ENCODE assay signal across 8 cellular contexts in genomic region chr20:32333181-32333987, GRCh38. TPM values are rescaled to one million over a fixed set of nuclear protein-coding genes. Genes with fewer than 3 reads are reported as not detected.
DNase-seq lines count a peak whose midpoint lies in the region; ATAC-seq, FAIRE-seq and TF ChIP-seq lines count a peak whose summit lies in the region.

No MANE protein-coding gene starts in this region.

- TF ChIP-seq RAD21 in A549 (conservative IDR thresholded peaks at IDR 0.05 in 1 of 2, IDR thresholded peaks at IDR 0.05 in 1 of 2): no peak

- no peak for TF ChIP-seq POLR2A in A549 (IDR thresholded peaks at IDR 0.05; ENCODE audit: low read length)
- TF ChIP-seq POLR2A in prostate gland (IDR thresholded peaks at IDR 0.05): no peak

- H3K27me3 ChIP-seq in prostate gland (replicated peaks; ENCODE audit: insufficient read depth): no peaks in the 10 kb centered on the region

- H3K4me2 ChIP-seq in A549: peak overlapping the region; percentile 6; the same call in 1 of the 3 replicates

- H3K4me3 ChIP-seq in A549 (no peak overlapping the region), prostate gland (no peak overlapping the region)

- ATAC-seq in A549: no peak
- ATAC-seq in GM19351 (IDR thresholded peaks at IDR 0.05; ENCODE audit: unreplicated experiment): peak; percentile 52
- peak; percentile 58 for ATAC-seq in HG03442 (IDR thresholded peaks at IDR 0.05; ENCODE audit: unreplicated experiment)
- peak; percentile 38 for ATAC-seq in central memory CD8-positive, alpha-beta T cell (replicated peaks; ENCODE audit: extremely low read depth, poor library complexity, severe bottlenecking)

- H3K4me3 Mint-ChIP-seq in central memory CD8-positive, alpha-beta T cell: peak overlapping the region; percentile 49
- H3K4me3 Mint-ChIP-seq in osteocyte (ENCODE audit: unreplicated experiment): no peak overlapping the region

- TF ChIP-seq CTCF in A549 (IDR thresholded peaks at IDR 0.05) (no peak), osteocyte (IDR thresholded peaks at IDR 0.05) (no peak), prostate gland (IDR thresholded peaks at IDR 0.05) (no peak)

- FAIRE-seq in A549 (lab: Jason Lieb, UNC): no peak

- no peaks in the 10 kb centered on the region for H3K27me3 Mint-ChIP-seq in central memory CD8-positive, alpha-beta T cell
- H3K27me3 Mint-ChIP-seq in osteocyte (ENCODE audit: unreplicated experiment): no peaks in the 10 kb centered on the region

- peaks cover 12% of the 10 kb centered on the region for H3K4me1 ChIP-seq in A549
- no peaks in the 10 kb centered on the region for H3K4me1 ChIP-seq in prostate gland (replicated peaks)

- 83% methylated on average over 12 of the region's 12 CpGs for WGBS in A549 (ENCODE audit: missing lambda C conversion rate)
- WGBS in prostate gland: 90% methylated on average over 12 of the region's 12 CpGs

- peak overlapping the region; percentile 86 for H3K27ac Mint-ChIP-seq in central memory CD8-positive, alpha-beta T cell (ENCODE audit: low read depth)
- no peak overlapping the region for H3K27ac Mint-ChIP-seq in osteocyte (ENCODE audit: unreplicated experiment)

- peaks cover 7% of the 10 kb centered on the region for H3K36me3 Mint-ChIP-seq in central memory CD8-positive, alpha-beta T cell (ENCODE audit: insufficient read depth)
- peaks cover 18% of the 10 kb centered on the region for H3K36me3 Mint-ChIP-seq in osteocyte (ENCODE audit: unreplicated experiment)

- peaks cover 33% of the 10 kb centered on the region for H3K4me1 Mint-ChIP-seq in central memory CD8-positive, alpha-beta T cell
- H3K4me1 Mint-ChIP-seq in osteocyte (ENCODE audit: unreplicated experiment): peaks cover 5% of the 10 kb centered on the region

- DNase-seq in A549 (ENCODE audit: low read depth in 1 of 2, low spot score in 1 of 2) (no peak), osteocyte (ENCODE audit: extremely low spot score, unreplicated experiment) (no peak), NCI-H1417 (lab: John Stamatoyannopoulos, UW) (no peak), NOMO-1 (lab: John Stamatoyannopoulos, UW; ENCODE audit: unreplicated experiment in 2 of 2) (no peak), prostate gland (ENCODE audit: low spot score) (no peak)
- DNase-seq in central memory CD8-positive, alpha-beta T cell (ENCODE audit: low spot score in 2 of 2): no peak

- no peaks in the 10 kb centered on the region for H3K9me3 ChIP-seq in A549
- no peaks in the 10 kb centered on the region for H3K9me3 ChIP-seq in prostate gland

- no peaks in the 10 kb centered on the region for H3K36me3 ChIP-seq in prostate gland

- intact Hi-C loops in prostate gland (cut with DNase I): loop anchor here (10.0 kb wide), 1 partner anchor 311 kb away; no protein-coding TSS in a partner anchor

- POLR2A ChIA-PET in A549 (lab: Yijun Ruan, JAX): no interaction called here

- H3K27ac ChIP-seq in A549 (no peak overlapping the region), prostate gland (no peak overlapping the region)

- no peaks in the 10 kb centered on the region for H3K9me3 Mint-ChIP-seq in central memory CD8-positive, alpha-beta T cell
- no peaks in the 10 kb centered on the region for H3K9me3 Mint-ChIP-seq in osteocyte (ENCODE audit: unreplicated experiment)

- no peak for TF ChIP-seq EP300 in A549 (IDR thresholded peaks at IDR 0.05)

- CTCF ChIA-PET in A549 (lab: Yijun Ruan, JAX): interaction anchor here (1.4 kb wide), 2 partner anchors 19 to 52 kb away, joined by 3 read pairs; no protein-coding TSS in a partner anchor

TF ChIP-seq in A549, 52 proteins besides CTCF, POLR2A, EP300 and RAD21:
- TF ChIP-seq KDM5A (IDR thresholded peaks at IDR 0.05): no peak
- no peak for TF ChIP-seq RCOR1 (IDR thresholded peaks at IDR 0.05; ENCODE audit: low read depth, low read length)
- TF ChIP-seq HEYL (CRISPR knock-in tag; IDR thresholded peaks at IDR 0.05): no peak
- no peak for TF ChIP-seq GATA3 (IDR thresholded peaks at IDR 0.05; ENCODE audit: borderline replicate concordance)
- TF ChIP-seq ZSCAN20 (CRISPR knock-in tag; IDR thresholded peaks at IDR 0.05): no peak
- TF ChIP-seq, protein P1, sequence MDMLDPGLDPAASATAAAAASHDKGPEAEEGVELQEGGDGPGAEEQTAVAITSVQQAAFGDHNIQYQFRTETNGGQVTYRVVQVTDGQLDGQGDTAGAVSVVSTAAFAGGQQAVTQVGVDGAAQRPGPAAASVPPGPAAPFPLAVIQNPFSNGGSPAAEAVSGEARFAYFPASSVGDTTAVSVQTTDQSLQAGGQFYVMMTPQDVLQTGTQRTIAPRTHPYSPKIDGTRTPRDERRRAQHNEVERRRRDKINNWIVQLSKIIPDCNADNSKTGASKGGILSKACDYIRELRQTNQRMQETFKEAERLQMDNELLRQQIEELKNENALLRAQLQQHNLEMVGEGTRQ (IDR thresholded peaks at IDR 0.05): no peak
- no peak for TF ChIP-seq RFX5 (IDR thresholded peaks at IDR 0.05)
- no peak for TF ChIP-seq BHLHE40 (IDR thresholded peaks at IDR 0.05; ENCODE audit: low read depth, low read length)
- no peak for TF ChIP-seq EHF (CRISPR knock-in tag; IDR thresholded peaks at IDR 0.05)
- no peak for TF ChIP-seq JUNB (IDR thresholded peaks at IDR 0.05)
- no peak for TF ChIP-seq CBX8 (IDR thresholded peaks at IDR 0.05)
- TF ChIP-seq CBX2 (IDR thresholded peaks at IDR 0.05; ENCODE audit: borderline replicate concordance, low read depth): no peak
- TF ChIP-seq TP53 (CRISPR knock-in tag; IDR thresholded peaks at IDR 0.05): no peak
- no peak for TF ChIP-seq HOXA7 (CRISPR knock-in tag; IDR thresholded peaks at IDR 0.05)
- TF ChIP-seq KDM1A (IDR thresholded peaks at IDR 0.05; ENCODE audit: low read depth): no peak
- no peak for TF ChIP-seq HOXB13 (CRISPR knock-in tag; IDR thresholded peaks at IDR 0.05; ENCODE audit: low read depth)
- TF ChIP-seq ELK1 (IDR thresholded peaks at IDR 0.05; ENCODE audit: low read depth, low read length): no peak

RNA-seq across cellular contexts. Expression of gene ASXL1, which starts 24.7 kb away (rescaled TPM):
- 36.0 and 41.8 TPM in 2 replicates for polyA plus RNA-seq in A549 (2011; rRNA removed)
- polyA plus RNA-seq in A549 (2012; cell fraction: cytosol; rRNA removed): 23.7 and 26.2 TPM in 2 replicates
- polyA plus RNA-seq in A549 (2012; cell fraction: nucleus; rRNA removed): 99.3 and 131 TPM in 2 replicates
- 35.7 to 40.3 TPM (median 40.1 TPM) in 3 replicates for polyA plus RNA-seq in A549 (2017; fragmentation: RNase III; extraction: RNeasy Plus Mini Kit Qiagen cat#74134 plus additional on column Dnase treatment)
- 69.6 and 72.3 TPM in 2 replicates for polyA minus RNA-seq in A549 (2011; rRNA and poly(A)+ RNA removed)
- 76.8 and 79.6 TPM in 2 replicates for total RNA-seq in osteocyte
- 100 to 1,000 TPM in 1 of 2 donors, 10 to 100 TPM in 1; 30.4 to 106 TPM for total RNA-seq in prostate gland

RNA-seq across cellular contexts. Expression of gene KIF3B, which starts 55.9 kb away (rescaled TPM):
- polyA plus RNA-seq in A549 (2011; rRNA removed) (33.7 and 37.6 TPM in 2 replicates), A549 (2017; fragmentation: RNase III; extraction: RNeasy Plus Mini Kit Qiagen cat#74134 plus additional on column Dnase treatment) (23.0 to 24.5 TPM (median 23.7 TPM) in 3 replicates)
- 13.0 and 14.3 TPM in 2 replicates for polyA plus RNA-seq in A549 (2012; cell fraction: cytosol; rRNA removed)
- 6.3 and 8.9 TPM in 2 replicates for polyA plus RNA-seq in A549 (2012; cell fraction: nucleus; rRNA removed)
- polyA minus RNA-seq in A549 (2011; rRNA and poly(A)+ RNA removed): 24.3 and 27.0 TPM in 2 replicates
- total RNA-seq in osteocyte (28.8 and 30.4 TPM in 2 replicates), prostate gland (10 to 100 TPM; 22.6 to 23.5 TPM)

Comparison
In these comparisons a context has a peak if more than half of its experiments do, and no peak if none do; other contexts are left out.
1. ATAC-seq: peak in GM19351 (single experiment), HG03442 (single experiment) and central memory CD8-positive, alpha-beta T cell (single experiment); none in A549 (0 of 2).